2 cellular contexts compared by ENCODE assay signal in genomic region chr21:31425158-31425557, GRCh38.
TF ChIP-seq lines count a peak whose summit lies in the region.

No MANE protein-coding gene starts in this region.

TF ChIP-seq in Ishikawa, 13 proteins besides CTCF, POLR2A, EP300 and RAD21:
- no peak for TF ChIP-seq ZBTB7A (IDR thresholded peaks at IDR 0.05; ENCODE audit: low read depth)
- TF ChIP-seq TEAD4 (IDR thresholded peaks at IDR 0.05), result peak; percentile 37; the same call in 1 of the 2 replicates
TF ChIP-seq in Ishikawa: peak in this region for 1.

TF ChIP-seq in H1, 55 proteins besides CTCF, POLR2A, EP300 and RAD21:
- TF ChIP-seq TBP (IDR thresholded peaks at IDR 0.05; ENCODE audit: low read depth, low read length) (no peak), YY1 (IDR thresholded peaks at IDR 0.05; ENCODE audit: low read depth, low read length) (peak; percentile 44; the same call in 1 of the 2 replicates), SP1 (IDR thresholded peaks at IDR 0.05; ENCODE audit: low read depth, low read length) (no peak), GABPA (IDR thresholded peaks at IDR 0.05; ENCODE audit: borderline replicate concordance, insufficient read depth, low read length) (no peak), ZNF274 (IDR thresholded peaks at IDR 0.05; ENCODE audit: borderline replicate concordance, extremely low read depth, low read length) (no peak), ASH2L (IDR thresholded peaks at IDR 0.05; ENCODE audit: low read length) (no peak), TEAD4 (IDR thresholded peaks at IDR 0.05; ENCODE audit: low read depth, low read length) (peak; percentile 86), NANOG (IDR thresholded peaks at IDR 0.05; ENCODE audit: insufficient read depth, low read depth, low read length, poor library complexity, severe bottlenecking) (peak; percentile 86), EGR1 (IDR thresholded peaks at IDR 0.05; ENCODE audit: borderline replicate concordance, low read depth, low read length) (no peak), KDM1A (IDR thresholded peaks at IDR 0.05; ENCODE audit: borderline replicate concordance, low read length) (no peak), SP2 (IDR thresholded peaks at IDR 0.05; ENCODE audit: low read length) (no peak), POLR2AphosphoS5 (IDR thresholded peaks at IDR 0.05; ENCODE audit: low read depth, low read length) (no peak), PHF8 (conservative IDR thresholded peaks at IDR 0.05; ENCODE audit: low read depth, low read length) (no peak), CHD1 (IDR thresholded peaks at IDR 0.05; ENCODE audit: low read depth, low read length) (no peak), POU5F1 (IDR thresholded peaks at IDR 0.05; ENCODE audit: low read depth, low read length) (no peak), CREB1 (IDR thresholded peaks at IDR 0.05) (no peak), NRF1 (IDR thresholded peaks at IDR 0.05; ENCODE audit: low read depth, low read length) (no peak), BACH1 (IDR thresholded peaks at IDR 0.05; ENCODE audit: low read length) (no peak), RFX5 (IDR thresholded peaks at IDR 0.05; ENCODE audit: borderline replicate concordance, low read depth, low read length) (no peak), CBX8 (IDR thresholded peaks at IDR 0.05; ENCODE audit: borderline replicate concordance, low read depth, low read length) (no peak), BRCA1 (IDR thresholded peaks at IDR 0.05; ENCODE audit: low read depth, low read length) (no peak), BCL11A (IDR thresholded peaks at IDR 0.05; ENCODE audit: low read depth in 2 of 2, low read length in 2 of 2) (no peak), GTF2F1 (IDR thresholded peaks at IDR 0.05; ENCODE audit: borderline replicate concordance, low read depth, low read length) (no peak), SP4 (IDR thresholded peaks at IDR 0.05; ENCODE audit: low read length) (no peak), USF2 (IDR thresholded peaks at IDR 0.05; ENCODE audit: low read length) (no peak)
